Comparison of ENCODE assay signal across 29 cellular contexts in genomic region chr21:38056481-38056880, GRCh38.
"Had no signal": no experiment of that assay in that cellular context is flagged by ENCODE, and none has a peak within 500 bp of the region (broad histone marks: within the 10 kb centered on the region; RNA-seq: fewer than 3 reads in every experiment).

No MANE protein-coding gene starts in this region.

- H3K36me3 ChIP-seq: colonic mucosa, esophagus muscularis mucosa, esophagus squamous epithelium, gastrocnemius medialis, gastroesophageal sphincter, heart left ventricle, heart right ventricle had no signal

- FAIRE-seq: colon, endometrium, endothelial cell of umbilical vein, frontal cortex had no signal

- ATAC-seq: effector memory CD8-positive, alpha-beta T cell; esophagus mucosa; foreskin keratinocyte; gastrocnemius medialis; gastroesophageal sphincter; heart left ventricle; heart right ventricle had no signal

- H3K4me3 ChIP-seq: colonic mucosa, coronary artery, dorsolateral prefrontal cortex, esophagus muscularis mucosa, esophagus squamous epithelium, gastrocnemius medialis, gastroesophageal sphincter, heart left ventricle, heart right ventricle had no signal

- H3K9me3 ChIP-seq: colonic mucosa, esophagus muscularis mucosa, esophagus squamous epithelium, gastrocnemius medialis, gastroesophageal sphincter, heart left ventricle, heart right ventricle had no signal

- DNase-seq: colonic mucosa; cortex of kidney; dermis blood vessel endothelial cell; dorsolateral prefrontal cortex; effector CD4-positive, alpha-beta T cell; effector CD8-positive, alpha-beta T cell; effector memory CD4-positive, alpha-beta T cell; effector memory CD8-positive, alpha-beta T cell; endodermal cell; erythroblast; esophagus squamous epithelium; foreskin fibroblast; foreskin keratinocyte; foreskin melanocyte; gastrocnemius medialis; glutamatergic neuron; head of caudate nucleus; heart left ventricle; heart right ventricle had no signal

- H3K27me3 ChIP-seq: colonic mucosa, esophagus muscularis mucosa, gastrocnemius medialis, gastroesophageal sphincter, heart left ventricle, heart right ventricle had no signal

- H3K4me3 Mint-ChIP-seq: dendritic cell treated with granulocyte-macrophage colony-stimulating factor and Interleukin-4, amounts not matched to agents 40 ng/mL and 50 ng/mL, for 4 days; effector memory CD8-positive, alpha-beta T cell; endodermal cell had no signal

- H3K4me1 Mint-ChIP-seq: endodermal cell had no signal

- H3K27ac ChIP-seq: colonic mucosa, coronary artery, dorsolateral prefrontal cortex, epithelial cell of prostate, esophagus muscularis mucosa, esophagus squamous epithelium, foreskin keratinocyte, gastrocnemius medialis, gastroesophageal sphincter, heart left ventricle, heart right ventricle had no signal

- H3K27ac Mint-ChIP-seq: dendritic cell treated with granulocyte-macrophage colony-stimulating factor and Interleukin-4, amounts not matched to agents 40 ng/mL and 50 ng/mL, for 4 days; effector memory CD8-positive, alpha-beta T cell; endodermal cell had no signal

- H3K9me3 Mint-ChIP-seq: dendritic cell treated with granulocyte-macrophage colony-stimulating factor and Interleukin-4, amounts not matched to agents 40 ng/mL and 50 ng/mL, for 4 days; endodermal cell had no signal

- H3K4me1 ChIP-seq: colonic mucosa, esophagus muscularis mucosa, esophagus squamous epithelium, foreskin keratinocyte, gastrocnemius medialis, gastroesophageal sphincter, heart left ventricle, heart right ventricle had no signal
